ENCODE assay signal across 25 cellular contexts in genomic region chr20:10984294-10984693, GRCh38.
DNase-seq lines count a peak whose midpoint lies in the region; TF ChIP-seq lines count a peak whose summit lies in the region.
"Had no signal": no experiment of that assay in that cellular context is flagged by ENCODE, and none has a peak within 500 bp of the region (broad histone marks: within the 10 kb centered on the region; RNA-seq: fewer than 3 reads in every experiment).

No MANE protein-coding gene starts in this region.

- H3K4me2 ChIP-seq in BLaER1, result peak overlapping the region; percentile 54
- H3K4me2 ChIP-seq: hepatocyte, PC-9 had no signal

- no peaks in the 10 kb centered on the region for H3K36me3 ChIP-seq in BLaER1
- H3K36me3 ChIP-seq in colonic mucosa, result no peaks in the 10 kb centered on the region
- H3K36me3 ChIP-seq: gastroesophageal sphincter had no signal

- no peaks in the 10 kb centered on the region for H3K36me3 Mint-ChIP-seq in nephron progenitor cell (ENCODE audit: low read depth)

- no peak overlapping the region for H3K4me3 Mint-ChIP-seq in nephron progenitor cell
- H3K4me3 Mint-ChIP-seq: activated CD8-positive, alpha-beta T cell treated with anti-CD3 and anti-CD28 coated beads for 36 hours; activated naive CD4-positive, alpha-beta T cell treated with anti-CD3 and anti-CD28 coated beads for 36 hours; central memory CD8-positive, alpha-beta T cell; H9 had no signal

- peak; percentile 46 for DNase-seq in NCI-H146 (lab: John Stamatoyannopoulos, UW)
- DNase-seq in colonic mucosa, result peak; percentile 41
- DNase-seq in nephron progenitor cell, result no peak
- no peak for DNase-seq in HuH-7.5 (ENCODE audit: low spot score)
- no peak for DNase-seq in NK-92 (lab: John Stamatoyannopoulos, UW; ENCODE audit: unreplicated experiment)
- DNase-seq in mesenteric fat pad (ENCODE audit: low spot score), result no peak
- DNase-seq: activated CD4-positive, CD25-positive, alpha-beta regulatory T cell treated with anti-CD3 and anti-CD28 coated beads, Interleukin-2, amount 50 U/mL, for 72 hours; activated CD8-positive, alpha-beta memory T cell treated with anti-CD3 and anti-CD28 coated beads, Interleukin-2, amount 50 U/mL, for 48 hours; activated CD8-positive, alpha-beta T cell treated with anti-CD3 and anti-CD28 coated beads for 36 hours; activated naive CD4-positive, alpha-beta T cell treated with anti-CD3 and anti-CD28 coated beads for 36 hours; body of pancreas; H9; Kasumi-1; mammary epithelial cell; NCI-H1436 treated with DMSO at 0.1 percent for 48 hours; NCI-H2171; NK-92 treated with Interleukin-12 subunit alpha and Interleukin-12 subunit beta, amount 100 ng/mL, for 24 hours; PC-9; right cardiac atrium; stimulated activated CD4-positive, alpha-beta T cell treated with anti-CD3 and anti-CD28 coated beads, Interleukin-1b, Interleukin-23, amount 100 ng/mL, for 48 hours; stimulated activated naive CD8-positive, alpha-beta T cell treated with anti-CD3 and anti-CD28 coated beads, Interleukin-15, Interleukin-2, amounts not matched to agents 100 U/mL and 50 U/mL, for 24 hours had no signal

- H3K9ac ChIP-seq in BLaER1 (no peak overlapping the region), colonic mucosa (ENCODE audit: low read depth in 2 of 2, low read length in 2 of 2) (no peak overlapping the region)

- H3K9me3 ChIP-seq in BLaER1, result no peaks in the 10 kb centered on the region
- no peaks in the 10 kb centered on the region for H3K9me3 ChIP-seq in colonic mucosa
- H3K9me3 ChIP-seq: body of pancreas, gastroesophageal sphincter had no signal

- H4K20me1 ChIP-seq in BLaER1, result no peaks in the 10 kb centered on the region

- no peaks in the 10 kb centered on the region for H3K27me3 Mint-ChIP-seq in nephron progenitor cell (ENCODE audit: low read depth, poor library complexity)
- H3K27me3 Mint-ChIP-seq: activated CD8-positive, alpha-beta T cell treated with anti-CD3 and anti-CD28 coated beads for 36 hours; central memory CD8-positive, alpha-beta T cell had no signal

- TF ChIP-seq CTCF in colonic mucosa (IDR thresholded peaks at IDR 0.05) (no peak), nephron progenitor cell (IDR thresholded peaks at IDR 0.05) (no peak)

- H3K9me3 Mint-ChIP-seq in nephron progenitor cell, result no peaks in the 10 kb centered on the region
- H3K9me3 Mint-ChIP-seq: activated CD8-positive, alpha-beta T cell treated with anti-CD3 and anti-CD28 coated beads for 36 hours; H9 had no signal

- H3K27ac Mint-ChIP-seq in nephron progenitor cell, result peak overlapping the region; percentile 82
- H3K27ac Mint-ChIP-seq: activated CD8-positive, alpha-beta T cell treated with anti-CD3 and anti-CD28 coated beads for 36 hours; activated naive CD4-positive, alpha-beta T cell treated with anti-CD3 and anti-CD28 coated beads for 36 hours; H9 had no signal

- H3K27me3 ChIP-seq in BLaER1 (no peaks in the 10 kb centered on the region), colonic mucosa (no peaks in the 10 kb centered on the region)
- H3K27me3 ChIP-seq: body of pancreas, gastroesophageal sphincter, hepatocyte had no signal

- no peak overlapping the region for H3K4me3 ChIP-seq in BLaER1
- no peak overlapping the region for H3K4me3 ChIP-seq in colonic mucosa
- H3K4me3 ChIP-seq: body of pancreas, gastroesophageal sphincter, hepatocyte, PC-9 had no signal

- H3K4me1 Mint-ChIP-seq in nephron progenitor cell, result peaks cover 76% of the 10 kb centered on the region
- H3K4me1 Mint-ChIP-seq: central memory CD8-positive, alpha-beta T cell had no signal

- H3K4me1 ChIP-seq in BLaER1 (peaks cover 21% of the 10 kb centered on the region), colonic mucosa (no peaks in the 10 kb centered on the region)

- H3K27ac ChIP-seq in BLaER1, result peak overlapping the region; percentile 12; the same call in 1 of the 2 replicates
- H3K27ac ChIP-seq in colonic mucosa, result no peak overlapping the region
- H3K27ac ChIP-seq: hepatocyte, PC-9 had no signal

- intact Hi-C loops in colonic mucosa (cut with DNase I), result no loop called here

Comparison
In these comparisons a context has a peak if more than half of its experiments do, and no peak if none do; other contexts are left out.
1. DNase-seq: peak in NCI-H146 (single experiment) and colonic mucosa (single experiment); none in nephron progenitor cell (single experiment), HuH-7.5 (single experiment), NK-92 (single experiment) and mesenteric fat pad (single experiment).